ENCODE assay signal across 14 cellular contexts in genomic region chr3:170044280-170044679, GRCh38. TPM values are rescaled to one million over a fixed set of nuclear protein-coding genes. Genes with fewer than 3 reads are reported as not detected.
DNase-seq lines count a peak whose midpoint lies in the region; ATAC-seq and TF ChIP-seq lines count a peak whose summit lies in the region.
"Had no signal": no experiment of that assay in that cellular context is flagged by ENCODE, and none has a peak within 500 bp of the region (broad histone marks: within the 10 kb centered on the region; RNA-seq: fewer than 3 reads in every experiment).

No MANE protein-coding gene starts in this region.

- no peak for DNase-seq in colonic mucosa
- DNase-seq in pons (ENCODE audit: low spot score) = peak; percentile 53
- no peak for DNase-seq in activated CD4-positive, alpha-beta T cell treated with anti-CD3 and anti-CD28 coated beads for 4 hours
- no peak for DNase-seq in nephron progenitor cell
- DNase-seq in head of caudate nucleus = no peak
- no peak for DNase-seq in NCI-H1092 treated with DMSO at 0.1 percent for 48 hours (lab: John Stamatoyannopoulos, UW)
- DNase-seq: activated CD4-positive, alpha-beta T cell treated with anti-CD3 and anti-CD28 coated beads for 48 hours; dermis blood vessel endothelial cell; immature natural killer cell; NCI-H748 treated with DMSO at 0.1 percent for 48 hours; ovary had no signal

- H3K4me1 Mint-ChIP-seq in nephron progenitor cell = peaks cover 16% of the 10 kb centered on the region
- H3K4me1 Mint-ChIP-seq: immature natural killer cell had no signal

- H3K36me3 Mint-ChIP-seq in nephron progenitor cell (ENCODE audit: low read depth) = no peaks in the 10 kb centered on the region

- H3K4me3 ChIP-seq in colonic mucosa = no peak overlapping the region
- H3K4me3 ChIP-seq: ovary had no signal

- H3K9me3 ChIP-seq in colonic mucosa = no peaks in the 10 kb centered on the region
- H3K9me3 ChIP-seq: ovary had no signal

- no peak overlapping the region for H3K4me3 Mint-ChIP-seq in nephron progenitor cell
- H3K4me3 Mint-ChIP-seq: activated naive CD4-positive, alpha-beta T cell treated with anti-CD3 and anti-CD28 coated beads, Interleukin-2, amount 50 U/mL, for 24 hours; immature natural killer cell had no signal

- H3K27ac ChIP-seq in C4-2B (peak overlapping the region; percentile 96; the same call in 1 of the 2 replicates), colonic mucosa (peak overlapping the region; percentile 89)
- H3K27ac ChIP-seq: ovary had no signal

- peaks cover 5% of the 10 kb centered on the region for H3K9me3 Mint-ChIP-seq in nephron progenitor cell
- H3K9me3 Mint-ChIP-seq: activated naive CD4-positive, alpha-beta T cell treated with anti-CD3 and anti-CD28 coated beads, Interleukin-2, amount 50 U/mL, for 24 hours had no signal

- H3K27ac Mint-ChIP-seq in nephron progenitor cell = no peak overlapping the region

- peaks cover 14% of the 10 kb centered on the region for H3K4me1 ChIP-seq in colonic mucosa

- no peaks in the 10 kb centered on the region for H3K27me3 ChIP-seq in colonic mucosa
- H3K27me3 ChIP-seq: ovary had no signal

- no peaks in the 10 kb centered on the region for H3K36me3 ChIP-seq in colonic mucosa
- H3K36me3 ChIP-seq: ovary had no signal

- no peak for TF ChIP-seq CTCF in C4-2B (conservative IDR thresholded peaks at IDR 0.05)
- TF ChIP-seq CTCF in colonic mucosa (IDR thresholded peaks at IDR 0.05) = no peak
- TF ChIP-seq CTCF in nephron progenitor cell (IDR thresholded peaks at IDR 0.05) = no peak

- peak overlapping the region; percentile 54 to 55 for H3K9ac ChIP-seq in colonic mucosa (ENCODE audit: low read depth in 2 of 2, low read length in 2 of 2)

- peaks cover 54% of the 10 kb centered on the region for H3K27me3 Mint-ChIP-seq in nephron progenitor cell (ENCODE audit: low read depth, poor library complexity)
- H3K27me3 Mint-ChIP-seq: activated naive CD4-positive, alpha-beta T cell treated with anti-CD3 and anti-CD28 coated beads, Interleukin-2, amount 50 U/mL, for 24 hours had no signal

- peak; percentile 2 for ATAC-seq in HG03442 (IDR thresholded peaks at IDR 0.05; ENCODE audit: unreplicated experiment)

- intact Hi-C loops in colonic mucosa (cut with DNase I) (loop anchor here (5.0 kb wide), 1 partner anchor 33 kb away; no protein-coding TSS in a partner anchor), head of caudate nucleus (cut with DNase I) (no loop called here)

RNA-seq across cellular contexts. Expression of gene GPR160, which starts 6.5 kb away (rescaled TPM):
- total RNA-seq in colonic mucosa = 10 to 100 TPM; 56.4 to 78.4 TPM
